Comparison of ENCODE assay signal across 14 cellular contexts in genomic region chr13:66984241-66984640, GRCh38.
A peak's percentile ranks its signal among the peaks of the same experiment; 100 is the strongest.
DNase-seq lines count a peak whose midpoint lies in the region; TF ChIP-seq lines count a peak whose summit lies in the region.
"Had no signal": no experiment of that assay in that cellular context is flagged by ENCODE, and none has a peak within 500 bp of the region (broad histone marks: within the 10 kb centered on the region; RNA-seq: fewer than 3 reads in every experiment).

No MANE protein-coding gene starts in this region.

- no peak overlapping the region for H3K9ac ChIP-seq in Karpas-422 (ENCODE audit: low read length)

- intact Hi-C loops in ovary (cut with DNase I) = no loop called here

- no peak for TF ChIP-seq POLR2A in ovary (IDR thresholded peaks at IDR 0.05)

- H3K27ac ChIP-seq in Karpas-422 (ENCODE audit: low read length) = no peak overlapping the region
- H3K27ac ChIP-seq in ovary = no peak overlapping the region

- H3K27me3 ChIP-seq in Karpas-422 (ENCODE audit: low read length) = no peaks in the 10 kb centered on the region
- no peaks in the 10 kb centered on the region for H3K27me3 ChIP-seq in ovary

- DNase-seq in Karpas-422 = no peak
- peak; percentile 77 for DNase-seq in choroid plexus epithelial cell (ENCODE audit: low read depth)
- DNase-seq in fibroblast of the conjunctiva (ENCODE audit: low read depth) = peak; percentile 32
- peak; percentile 37 for DNase-seq in skeletal muscle cell (ENCODE audit: low read depth)
- DNase-seq in NCI-H510A (lab: John Stamatoyannopoulos, UW) = no peak
- no peak for DNase-seq in AG08396 (ENCODE audit: low spot score)
- DNase-seq in ovary = no peak
- DNase-seq: ACHN; AML-193; CD4-positive, alpha-beta memory T cell; DMS153; DMS79 treated with DMSO at 0.1 percent for 48 hours; GF-D8; H9 had no signal

- no peak for TF ChIP-seq CTCF in choroid plexus epithelial cell (conservative IDR thresholded peaks at IDR 0.05; ENCODE audit: low read depth, low read length)
- TF ChIP-seq CTCF in ovary (IDR thresholded peaks at IDR 0.05) = no peak

- no peaks in the 10 kb centered on the region for H3K9me2 ChIP-seq in Karpas-422 (replicated peaks; ENCODE audit: insufficient read depth, low read length)

- peak overlapping the region; percentile 35; the same call in 1 of the 2 replicates for H2AFZ ChIP-seq in Karpas-422 (ENCODE audit: low read length)

- no peak for TF ChIP-seq EP300 in ovary (IDR thresholded peaks at IDR 0.05)

- H3K4me1 ChIP-seq in Karpas-422 (ENCODE audit: low read length) (no peaks in the 10 kb centered on the region), ovary (ENCODE audit: insufficient read depth) (no peaks in the 10 kb centered on the region)

- no peaks in the 10 kb centered on the region for H3K79me2 ChIP-seq in Karpas-422 (ENCODE audit: low read length)

- H4K20me1 ChIP-seq in Karpas-422 (ENCODE audit: insufficient read depth, low read depth, low read length) = no peaks in the 10 kb centered on the region

- H3K9me3 ChIP-seq in Karpas-422 (ENCODE audit: low read length) (0 out of 2 replicates have a peak, but pooled peaks cover 4% of the 10 kb centered on the region), ovary (no peaks in the 10 kb centered on the region)

- H3K4me2 ChIP-seq in Karpas-422 (ENCODE audit: low read depth, low read length, poor library complexity, severe bottlenecking) = no peak overlapping the region

- no peaks in the 10 kb centered on the region for H3K36me3 ChIP-seq in Karpas-422 (ENCODE audit: insufficient read depth, low read length)
- no peaks in the 10 kb centered on the region for H3K36me3 ChIP-seq in ovary

- H3K4me3 ChIP-seq in Karpas-422 (ENCODE audit: low read length) (no peak overlapping the region), choroid plexus epithelial cell (ENCODE audit: low read depth, low read length) (no peak overlapping the region), skeletal muscle cell (ENCODE audit: low read depth, low read length) (no peak overlapping the region), ovary (no peak overlapping the region)

Comparison
In these comparisons a context has a peak if more than half of its experiments do, and no peak if none do; other contexts are left out.
1. DNase-seq: peak in choroid plexus epithelial cell (single experiment), fibroblast of the conjunctiva (single experiment) and skeletal muscle cell (single experiment); none in Karpas-422 (single experiment), NCI-H510A (single experiment), AG08396 (single experiment) and ovary (0 of 5).